In the genomic region with DNA sequence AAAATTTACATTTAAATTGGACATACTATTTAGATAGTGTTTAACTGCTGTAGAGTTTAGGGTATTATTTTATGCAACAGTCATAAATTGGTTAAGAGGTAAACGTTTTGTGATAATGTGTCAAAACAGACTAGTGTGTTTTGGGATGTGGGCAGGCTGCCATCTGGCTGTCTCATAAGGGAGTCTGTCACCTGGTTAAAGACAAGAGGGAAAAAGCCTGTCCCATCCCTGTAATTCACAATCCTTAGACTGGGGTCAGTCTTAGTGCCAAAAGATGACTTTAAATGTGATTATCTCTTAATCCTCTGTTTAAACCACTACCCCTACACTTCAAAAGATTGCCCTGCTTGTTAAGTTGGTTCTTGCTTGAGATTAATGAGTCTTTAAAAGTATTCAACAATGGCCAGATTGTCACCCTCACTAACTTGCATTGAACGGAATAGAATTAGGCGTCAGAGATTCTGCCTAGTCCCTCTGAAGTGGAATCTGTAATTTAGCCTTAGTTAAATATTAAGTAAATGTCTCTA, we compare ENCODE assay signal across 14 cellular contexts. TPM values are rescaled to one million over a fixed set of nuclear protein-coding genes. Genes with fewer than 3 reads are reported as not detected.
DNase-seq lines count a peak whose midpoint lies in the region; ATAC-seq, FAIRE-seq and TF ChIP-seq lines count a peak whose summit lies in the region.
"Had no signal": no experiment of that assay in that cellular context is flagged by ENCODE, and none has a peak within 500 bp of the region (broad histone marks: within the 10 kb centered on the region; RNA-seq: fewer than 3 reads in every experiment).

No MANE protein-coding gene starts in this region.

- POLR2A ChIA-PET in HepG2 (lab: Yijun Ruan, JAX), result no interaction called here

- DNase-seq in HepG2 (ENCODE audit: low spot score), result no peak
- no peak for DNase-seq in right lobe of liver
- peak; percentile 29 for DNase-seq in M059J (ENCODE audit: low read depth)
- DNase-seq in SW480 (ENCODE audit: low spot score), result peak; percentile 8
- no peak for DNase-seq in stimulated activated naive B cell treated with anti-CD40 and anti-IgM and Interleukin-4, amounts not matched to agents 10 μg/mL and 1 μg/mL and 100 μg/mL, for 72 hours
- no peak for DNase-seq in RCC 7860 (ENCODE audit: low spot score)
- DNase-seq in globus pallidus (ENCODE audit: low spot score), result no peak
- DNase-seq in SW 1271 (lab: John Stamatoyannopoulos, UW), result no peak
- DNase-seq: GOT3; kidney glomerular epithelial cell; NCI-H1930; occipital lobe; stimulated activated CD4-positive, alpha-beta T cell treated with anti-CD3 and anti-CD28 coated beads, Interleukin-4, amount 100 ng/mL, for 1 hour had no signal

- no peak overlapping the region for H2AFZ ChIP-seq in HepG2 (ENCODE audit: low read length)

- H3K27me3 Mint-ChIP-seq in stimulated activated naive B cell treated with anti-CD40 and anti-IgM and Interleukin-4, amounts not matched to agents 10 μg/mL and 1 μg/mL and 100 μg/mL, for 72 hours, result peaks cover 3 to 6% of the 10 kb centered on the region in 2 donors

- no peaks in the 10 kb centered on the region for H4K20me1 ChIP-seq in HepG2 (ENCODE audit: insufficient read depth, low read length)

- TF ChIP-seq CTCF in HepG2 (CRISPR knock-in tag; IDR thresholded peaks at IDR 0.05) (peak; percentile 23; the same call in 1 of the 2 replicates), right lobe of liver (IDR thresholded peaks at IDR 0.05) (no peak)

- in situ Hi-C loops in HepG2 (cut with HindIII; ENCODE audit: extremely low pct_ligation_motif_present, low pct_unique_long_range_greater_than_20kb), result no loop called here

- under 1% methylated on average over 3 of the region's 3 CpGs for WGBS in HepG2 (ENCODE audit: low lambda C conversion rate)
- whole genome bisulfite sequencing in right lobe of liver (ENCODE audit: insufficient coverage, low coverage, low lambda C conversion rate, missing lambda C conversion rate), result 27% methylated on average over 3 of the region's 3 CpGs

- CTCF ChIA-PET in HepG2 (lab: Yijun Ruan, JAX; ENCODE audit: low intra/inter-chr PET ratio, low total read pairs), result no interaction called here

- H3K9me3 Mint-ChIP-seq in stimulated activated naive B cell treated with anti-CD40 and anti-IgM and Interleukin-4, amounts not matched to agents 10 μg/mL and 1 μg/mL and 100 μg/mL, for 72 hours, result no peaks in the 10 kb centered on the region
- H3K9me3 Mint-ChIP-seq: T-helper 1 cell treated with Interleukin-12 subunit alpha and Interleukin-12 subunit beta and Interleukin-4 antibody, amounts not matched to agents 30 μg/mL and 1 μg/mL, for 36 hours had no signal

- H3K4me3 Mint-ChIP-seq in stimulated activated naive B cell treated with anti-CD40 and anti-IgM and Interleukin-4, amounts not matched to agents 10 μg/mL and 1 μg/mL and 100 μg/mL, for 72 hours, result no peak overlapping the region
- H3K4me3 Mint-ChIP-seq: T-helper 1 cell treated with Interleukin-12 subunit alpha and Interleukin-12 subunit beta and Interleukin-4 antibody, amounts not matched to agents 30 μg/mL and 1 μg/mL, for 36 hours had no signal

- no peak overlapping the region for H3K9ac ChIP-seq in HepG2 (ENCODE audit: insufficient read depth, low read depth, low read length)

- intact Hi-C loops in HepG2 (cut with micrococcal nuclease; ENCODE audit: unreplicated experiment), result no loop called here
- intact Hi-C loops in right lobe of liver (cut with DNase I), result no loop called here

- no peaks in the 10 kb centered on the region for H3K79me2 ChIP-seq in HepG2 (ENCODE audit: insufficient read depth, low read length)

- no peak overlapping the region for H3K4me2 ChIP-seq in HepG2 (ENCODE audit: low read depth, low read length)

- TF ChIP-seq POLR2A in HepG2 (IDR thresholded peaks at IDR 0.05; ENCODE audit: insufficient read depth in 1 of 2, low read depth in 2 of 2, low read length in 2 of 2) (no peak), right lobe of liver (IDR thresholded peaks at IDR 0.05) (no peak)

- BruUV-seq in HepG2 (replicated peaks; lab: Mats Ljungman, UMichigan), result no TSS peak

- H3K27me3 ChIP-seq in HepG2 (ENCODE audit: control insufficient read depth in 1 of 2, insufficient read depth in 2 of 2, low read length in 2 of 2) (peaks cover 0 to 11% of the 10 kb centered on the region in 2 experiments; a peak in 2 of 5 replicates), right lobe of liver (no peaks in the 10 kb centered on the region)

- H3K27ac ChIP-seq in HepG2 (ENCODE audit: extremely low read length, insufficient read depth, low read length) (no peak overlapping the region), right lobe of liver (no peak overlapping the region)

- H3K4me1 Mint-ChIP-seq in stimulated activated naive B cell treated with anti-CD40 and anti-IgM and Interleukin-4, amounts not matched to agents 10 μg/mL and 1 μg/mL and 100 μg/mL, for 72 hours, result no peaks in the 10 kb centered on the region

- H3K36me3 Mint-ChIP-seq in stimulated activated naive B cell treated with anti-CD40 and anti-IgM and Interleukin-4, amounts not matched to agents 10 μg/mL and 1 μg/mL and 100 μg/mL, for 72 hours, result no peaks in the 10 kb centered on the region

- H3K4me1 ChIP-seq in HepG2 (ENCODE audit: insufficient read depth, low read length) (no peaks in the 10 kb centered on the region), right lobe of liver (no peaks in the 10 kb centered on the region)

- TF ChIP-seq RAD21 in HepG2 (CRISPR knock-in tag; IDR thresholded peaks at IDR 0.05), result no peak

- H3K9me3 ChIP-seq in HepG2 (ENCODE audit: low read length), result no peaks in the 10 kb centered on the region
- no peaks in the 10 kb centered on the region for H3K9me3 ChIP-seq in right lobe of liver

- H3K36me3 ChIP-seq in HepG2 (replicated peaks in 1 of 2; ENCODE audit: control insufficient read depth in 1 of 2, insufficient read depth in 2 of 2, low read length in 2 of 2) (no peaks in the 10 kb centered on the region), right lobe of liver (no peaks in the 10 kb centered on the region)

- H3K4me3 ChIP-seq in HepG2 (replicated peaks in 1 of 3; ENCODE audit: insufficient read depth in 1 of 3, low read depth in 2 of 3, low read length in 3 of 3) (no peak overlapping the region), right lobe of liver (no peak overlapping the region)

- no peak overlapping the region for H3K27ac Mint-ChIP-seq in stimulated activated naive B cell treated with anti-CD40 and anti-IgM and Interleukin-4, amounts not matched to agents 10 μg/mL and 1 μg/mL and 100 μg/mL, for 72 hours
- H3K27ac Mint-ChIP-seq: T-helper 1 cell treated with Interleukin-12 subunit alpha and Interleukin-12 subunit beta and Interleukin-4 antibody, amounts not matched to agents 30 μg/mL and 1 μg/mL, for 36 hours had no signal

- TF ChIP-seq EP300 in HepG2 (IDR thresholded peaks at IDR 0.05; ENCODE audit: low read depth in 2 of 2, low read length in 2 of 2), result no peak
- TF ChIP-seq EP300 in HepG2 (CRISPR knock-in tag; IDR thresholded peaks at IDR 0.05; ENCODE audit: borderline replicate concordance), result no peak

- FAIRE-seq in HepG2 (lab: Jason Lieb, UNC) (no peak), RCC 7860 (lab: Jason Lieb, UNC) (no peak)

- ATAC-seq in HepG2 (no peak), right lobe of liver (no peak)
- ATAC-seq in stimulated activated naive B cell treated with anti-CD40 and anti-IgM and Interleukin-4, amounts not matched to agents 10 μg/mL and 1 μg/mL and 100 μg/mL, for 72 hours (replicated peaks), result no peak

TF ChIP-seq in HepG2, 621 proteins besides CTCF, POLR2A, EP300 and RAD21:
- peak; percentile 19; the same call in 1 of the 2 replicates for TF ChIP-seq STAG1 (CRISPR knock-in tag; IDR thresholded peaks at IDR 0.05)
- TF ChIP-seq ZNF709 (CRISPR knock-in tag; IDR thresholded peaks at IDR 0.05), result no peak
- no peak for TF ChIP-seq ZNF484 (CRISPR knock-in tag; IDR thresholded peaks at IDR 0.05; ENCODE audit: borderline replicate concordance, low read depth)
TF ChIP-seq in HepG2: peak in this region for 1.

RNA-seq across cellular contexts. Expression of a gene that starts 59.2 kb away (rescaled TPM):
- total RNA-seq in HepG2 (2016; rRNA removed; fragmentation: Illumina TruSeq; extraction: Trizol) (not detected in 2 replicates), right lobe of liver (under 1 TPM; 0.14 to 0.25 (median 0.18) TPM)
- total RNA-seq in HepG2 (2016; cell fraction: cytosol; rRNA removed; fragmentation: Illumina TruSeq; extraction: Trizol; ENCODE audit: low read depth), result not detected in 2 replicates
- not detected in 2 replicates for total RNA-seq in HepG2 (2016; cell fraction: insoluble cytoplasmic fraction; rRNA removed; fragmentation: Illumina TruSeq; extraction: Trizol)
- total RNA-seq in HepG2 (2016; cell fraction: membrane; rRNA removed; fragmentation: Illumina TruSeq; extraction: Trizol), result not detected in 2 replicates
- not detected in 2 replicates for total RNA-seq in HepG2 (2016; cell fraction: nucleus; rRNA removed; fragmentation: Illumina TruSeq; extraction: Trizol)
- not detected in 2 replicates for polyA plus RNA-seq in HepG2 (2011; rRNA removed)
- 0.01 TPM in 1 of 2 replicates, not detected in the other for polyA plus RNA-seq in HepG2 (2011; cell fraction: cytosol; rRNA removed)
- polyA plus RNA-seq in HepG2 (2011; cell fraction: nucleus; rRNA removed), result not detected in 2 replicates
- 0.08 and 0.21 TPM in 2 replicates for polyA plus RNA-seq in HepG2 (2012)
- not detected in 2 replicates for polyA plus RNA-seq in HepG2 (2016; cell fraction: cytosol; fragmentation: Illumina TruSeq; extraction: Trizol; ENCODE audit: low read depth)
- polyA plus RNA-seq in HepG2 (2016; cell fraction: insoluble cytoplasmic fraction; fragmentation: Illumina TruSeq; extraction: Trizol; ENCODE audit: low read depth), result not detected in 2 replicates
- not detected in 2 replicates for polyA plus RNA-seq in HepG2 (2016; cell fraction: membrane; fragmentation: Illumina TruSeq; extraction: Trizol; ENCODE audit: low read depth)
- polyA plus RNA-seq in HepG2 (2016; cell fraction: nucleus; fragmentation: Illumina TruSeq; extraction: Trizol; ENCODE audit: insufficient read depth, low read depth), result not detected in 2 replicates
- 0.14 TPM in 1 of 2 replicates, not detected in the other for polyA minus RNA-seq in HepG2 (2011; rRNA and poly(A)+ RNA removed; ENCODE audit: low replicate concordance)
- not detected in 2 replicates for polyA minus RNA-seq in HepG2 (2011; cell fraction: cytosol; rRNA and poly(A)+ RNA removed)
- not detected in 2 replicates for polyA minus RNA-seq in HepG2 (2011; cell fraction: nucleus; rRNA and poly(A)+ RNA removed)
- total RNA-seq in M059J (2014; rRNA removed; shearing (Covaris generic)), result 0.05 TPM in 1 of 2 replicates, not detected in the other

Comparison
In these comparisons a context has a peak if more than half of its experiments do, and no peak if none do; other contexts are left out.
1. DNase-seq: peak in M059J (single experiment) and SW480 (single experiment); none in HepG2 (single experiment), right lobe of liver (0 of 3), stimulated activated naive B cell treated with anti-CD40 and anti-IgM and Interleukin-4, amounts not matched to agents 10 μg/mL and 1 μg/mL and 100 μg/mL, for 72 hours (single experiment), RCC 7860 (single experiment), globus pallidus (single experiment) and SW 1271 (0 of 2).